ENCODE assay signal across 8 cellular contexts in the genomic region with DNA sequence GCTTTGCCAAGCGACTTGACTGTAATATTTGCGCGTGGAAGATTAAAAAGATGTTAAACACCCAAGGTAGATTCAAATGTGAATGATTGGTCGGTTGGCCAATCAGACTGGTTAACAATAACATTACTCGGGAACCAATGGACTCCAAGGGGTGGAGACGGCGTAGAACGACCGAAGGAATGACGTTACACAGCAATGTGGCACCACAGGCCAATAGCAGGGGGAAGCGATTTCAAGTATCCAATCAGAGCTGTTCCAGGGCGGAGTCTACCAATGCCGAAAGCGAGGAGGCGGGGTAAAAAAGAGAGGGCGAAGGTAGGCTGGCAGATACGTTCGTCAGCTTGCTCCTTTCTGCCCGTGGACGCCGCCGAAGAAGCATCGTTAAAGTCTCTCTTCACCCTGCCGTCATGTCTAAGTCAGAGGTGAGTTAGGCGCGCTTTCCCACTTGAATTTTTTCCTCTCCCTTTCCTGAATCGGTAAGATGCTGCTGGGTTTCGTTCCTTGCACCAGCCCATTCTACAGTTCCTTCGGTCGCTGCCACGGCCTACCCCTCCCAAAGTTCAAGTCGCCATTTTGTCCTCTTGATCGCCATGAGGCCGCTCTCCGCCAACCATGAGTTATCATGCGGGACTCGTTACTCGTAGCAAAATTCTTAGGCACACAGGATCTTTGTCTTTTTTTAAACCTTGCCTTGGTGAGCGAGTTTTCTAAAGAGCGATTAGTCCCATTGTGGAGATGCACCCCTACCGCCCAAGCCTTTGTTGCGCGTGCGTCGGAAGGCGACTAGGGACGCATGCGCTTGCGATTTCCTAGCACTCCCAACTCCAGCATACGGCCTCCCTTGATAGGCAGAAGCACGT. TPM values are rescaled to one million over a fixed set of nuclear protein-coding genes. Genes with fewer than 3 reads are reported as not detected.
DNase-seq lines count a peak whose midpoint lies in the region; TF ChIP-seq lines count a peak whose summit lies in the region.

Gene HNRNPA1 (plus strand): TSS at position 326 of the 860 bp plus-strand sequence. CDS start 82 bp downstream, at position 408.

- DNase-seq in G401 (ENCODE audit: low spot score) (peak; percentile 100), HAP-1 (ENCODE audit: low spot score in 2 of 2) (peak; percentile 98 to 99), MM.1S (peak; percentile 100), SIG-M5 (lab: John Stamatoyannopoulos, UW) (peak; percentile 100), activated gamma-delta T cell (lab: John Stamatoyannopoulos, UW) (peak; percentile 23), foreskin fibroblast (peak; percentile 100), neural crest cell (ENCODE audit: low read depth, low spot score) (peak; percentile 87)

- H4K20me1 ChIP-seq in MM.1S (ENCODE audit: insufficient read depth, low read length): peaks cover 29% of the 10 kb centered on the region

- in situ Hi-C loops in G401 (cut with HindIII; ENCODE audit: low sequenced_read_pairs): no loop called here
- in situ Hi-C loops in HAP-1 (cut with MboI; ENCODE audit: low sequenced_read_pairs): loop anchor here (25.0 kb wide), 1 partner anchor 1832 kb away; the partner anchor contains the start of genes PA2G4, RPL41 and ZC3H10

- H3K27me3 Mint-ChIP-seq in neural crest cell (ENCODE audit: low read depth): peaks cover 13% of the 10 kb centered on the region

- H3K36me3 Mint-ChIP-seq in neural crest cell (ENCODE audit: low read depth): peaks cover 15% of the 10 kb centered on the region

- H3K9ac ChIP-seq in MM.1S (ENCODE audit: low read length): peak within 1 kb of the TSS; percentile 96
- peak within 1 kb of the TSS; percentile 96 to 98 for H3K9ac ChIP-seq in stomach smooth muscle (ENCODE audit: low read length in 2 of 2)

- H3K79me2 ChIP-seq in MM.1S (ENCODE audit: low read length): peaks cover 83% of the 10 kb centered on the region

- H2AFZ ChIP-seq in MM.1S (ENCODE audit: low read length): peak within 1 kb of the TSS; percentile 80

- peaks cover 63% of the 10 kb centered on the region for H3K36me3 ChIP-seq in HAP-1 (replicated peaks)
- peaks cover 25% of the 10 kb centered on the region for H3K36me3 ChIP-seq in MM.1S (replicated peaks; ENCODE audit: insufficient read depth, low read length)
- H3K36me3 ChIP-seq in stomach smooth muscle (ENCODE audit: control insufficient read depth in 2 of 2, insufficient read depth in 2 of 2, low read length in 2 of 2): peaks cover 26 to 32% of the 10 kb centered on the region in 2 donors

- H3K4me3 ChIP-seq in HAP-1 (peak within 1 kb of the TSS; percentile 82), MM.1S (ENCODE audit: low read length) (peak within 1 kb of the TSS; percentile 99), foreskin fibroblast (ENCODE audit: low read depth in 1 of 2, low read length in 2 of 2) (peak within 1 kb of the TSS; percentile 70 to 99), stomach smooth muscle (ENCODE audit: low read length in 2 of 2) (peak within 1 kb of the TSS; percentile 86 to 100)

- no peaks in the 10 kb centered on the region for H3K9me3 ChIP-seq in HAP-1
- no peaks in the 10 kb centered on the region for H3K9me3 ChIP-seq in MM.1S (replicated peaks; ENCODE audit: insufficient read depth, low read length)
- H3K9me3 ChIP-seq in stomach smooth muscle (ENCODE audit: control insufficient read depth in 2 of 2, low read length in 2 of 2): no peaks in the 10 kb centered on the region

- no peak for TF ChIP-seq CTCF in MM.1S (IDR thresholded peaks at IDR 0.05; ENCODE audit: low read length)
- TF ChIP-seq CTCF in foreskin fibroblast (IDR thresholded peaks at IDR 0.05; ENCODE audit: low read depth, low read length): no peak
- TF ChIP-seq CTCF in neural crest cell (conservative IDR thresholded peaks at IDR 0.05): no peak

- no peak within 1 kb of the TSS for H3K4me3 Mint-ChIP-seq in neural crest cell

- H3F3A ChIP-seq in MM.1S (ENCODE audit: insufficient read depth, low read length): peaks cover 49% of the 10 kb centered on the region

- H3K27ac Mint-ChIP-seq in neural crest cell (ENCODE audit: unreplicated experiment): no peak within 1 kb of the TSS

- H3K9me2 ChIP-seq in MM.1S (replicated peaks; ENCODE audit: insufficient read depth, low read length): no peaks in the 10 kb centered on the region

- H3K27me3 ChIP-seq in HAP-1 (ENCODE audit: low read depth): no peaks in the 10 kb centered on the region
- H3K27me3 ChIP-seq in MM.1S (replicated peaks; ENCODE audit: insufficient read depth, low read length): no peaks in the 10 kb centered on the region
- H3K27me3 ChIP-seq in stomach smooth muscle (ENCODE audit: control insufficient read depth in 1 of 2, insufficient read depth in 2 of 2, low read length in 2 of 2): no peaks in the 10 kb centered on the region

- peaks cover 44% of the 10 kb centered on the region for H3K4me1 Mint-ChIP-seq in neural crest cell

- H3K9me3 Mint-ChIP-seq in neural crest cell: no peaks in the 10 kb centered on the region

- peaks cover 29% of the 10 kb centered on the region for H3K4me1 ChIP-seq in HAP-1
- peaks cover 33% of the 10 kb centered on the region for H3K4me1 ChIP-seq in MM.1S (ENCODE audit: low read length)
- peaks cover 34% of the 10 kb centered on the region for H3K4me1 ChIP-seq in stomach smooth muscle (ENCODE audit: control insufficient read depth, insufficient read depth, low read length)

- peak within 1 kb of the TSS; percentile 74 for H3K4me2 ChIP-seq in MM.1S (ENCODE audit: low read depth, low read length)

- peak within 1 kb of the TSS; percentile 84 for H3K27ac ChIP-seq in MM.1S (ENCODE audit: low read length)
- peak within 1 kb of the TSS; percentile 91 for H3K27ac ChIP-seq in stomach smooth muscle (ENCODE audit: low read length)

RNA-seq across cellular contexts. Expression of gene HNRNPA1, which starts in this region (rescaled TPM):
- 312 and 417 TPM in 2 replicates for total RNA-seq in G401 (2014; rRNA removed; shearing (Covaris generic))
- 3,205 and 3,261 TPM in 2 replicates for total RNA-seq in neural crest cell

Comparison
In these comparisons a context has a peak if more than half of its experiments do, and no peak if none do; other contexts are left out.
1. Peak in every context shown above with its lines: DNase-seq, H3K4me3 ChIP-seq and H3K27ac ChIP-seq.
2. DNase-seq: peak in every context shown above with its lines; median percentile 100 in G401; 100 in MM.1S; 100 in SIG-M5; 100 in foreskin fibroblast; 98 in HAP-1; 87 in neural crest cell; 23 in activated gamma-delta T cell.